In the genomic region with DNA sequence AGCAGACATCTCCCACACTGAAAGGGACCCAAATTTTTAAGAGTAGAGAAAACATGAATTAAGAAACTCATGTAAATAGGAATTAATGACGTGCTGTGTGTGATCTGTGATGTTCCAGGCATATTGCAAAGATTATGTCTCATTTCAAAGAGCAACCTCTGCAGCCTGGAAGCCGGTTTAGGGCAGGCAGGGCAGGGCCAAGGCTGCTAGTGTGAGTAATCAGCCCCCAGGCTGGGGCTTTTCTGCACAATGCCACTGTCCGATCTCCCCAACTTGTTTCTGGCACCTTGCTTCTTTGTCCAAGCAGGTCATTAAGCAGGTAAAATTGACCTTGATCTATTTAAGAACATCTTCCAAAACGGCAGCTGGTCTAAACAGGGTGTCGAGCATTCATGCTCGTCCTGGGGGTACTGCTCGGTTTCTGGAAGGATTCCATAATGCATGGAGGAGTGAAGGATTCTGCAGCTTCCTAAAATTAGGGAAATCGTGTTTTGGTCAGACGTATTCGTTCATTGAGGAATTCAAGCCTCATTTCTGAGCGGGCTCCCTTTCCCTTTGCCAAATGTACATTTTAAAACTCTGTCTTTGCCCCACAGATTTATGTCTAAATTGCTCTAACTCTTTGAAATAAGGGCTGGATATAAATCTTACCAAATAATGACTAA, we compare ENCODE assay signal across 23 cellular contexts.
DNase-seq lines count a peak whose midpoint lies in the region; ATAC-seq and TF ChIP-seq lines count a peak whose summit lies in the region.
"Had no signal": no experiment of that assay in that cellular context is flagged by ENCODE, and none has a peak within 500 bp of the region (broad histone marks: within the 10 kb centered on the region; RNA-seq: fewer than 3 reads in every experiment).

No MANE protein-coding gene starts in this region.

- H2BK120ac ChIP-seq in mesendoderm (ENCODE audit: low read depth, low read length) = no peak overlapping the region

- H2BK5ac ChIP-seq in mesendoderm (ENCODE audit: low read length) = no peak overlapping the region

- no peak for TF ChIP-seq POLR2A in breast epithelium (IDR thresholded peaks at IDR 0.05)

- no peak overlapping the region for H3K56ac ChIP-seq in mesendoderm (ENCODE audit: low read length)

- no peak overlapping the region for H4K8ac ChIP-seq in mesendoderm (ENCODE audit: low read depth, low read length)

- intact Hi-C loops in MCF 10A (cut with micrococcal nuclease) (no loop called here), breast epithelium (cut with DNase I; ENCODE audit: low total_unique reads) (no loop called here), cardiac septum (cut with DNase I) (no loop called here)

- no peaks in the 10 kb centered on the region for H3K36me3 Mint-ChIP-seq in MCF 10A (ENCODE audit: insufficient read depth, unreplicated experiment)

- H3K27ac Mint-ChIP-seq in MCF 10A (ENCODE audit: low read depth, unreplicated experiment) = no peak overlapping the region
- H3K27ac Mint-ChIP-seq: CD4-positive, alpha-beta T cell; GM23338 had no signal

- no peak overlapping the region for H3K18ac ChIP-seq in mesendoderm (ENCODE audit: low read length)

- no peaks in the 10 kb centered on the region for H3K4me1 ChIP-seq in breast epithelium
- peaks cover 11% of the 10 kb centered on the region for H3K4me1 ChIP-seq in mesendoderm (ENCODE audit: control insufficient read depth, low read depth, low read length)

- CTCF ChIA-PET in MCF 10A (lab: Yijun Ruan, JAX) = no interaction called here

- DNase-seq in MCF 10A (ENCODE audit: unreplicated experiment) (peak; percentile 58), breast epithelium (ENCODE audit: low spot score in 2 of 2) (no peak), epithelial cell of esophagus (ENCODE audit: low read depth) (peak; percentile 45), mesendoderm (no peak), cardiac septum (ENCODE audit: low spot score) (no peak), cerebellar nuclear complex (lab: John Stamatoyannopoulos, UW) (no peak), MV-4-11 (lab: John Stamatoyannopoulos, UW) (no peak)
- DNase-seq: ACHN; CD4-positive, alpha-beta T cell; H9; KBM-7; MG63; NCI-H1048; NCI-H1417; NCI-H1694; NCI-H2029 treated with DMSO at 0.1 percent for 48 hours; NCI-H526 treated with DMSO at 0.1 percent for 48 hours; SIG-M5 had no signal

- H3K79me1 ChIP-seq in mesendoderm (ENCODE audit: low read length) = no peaks in the 10 kb centered on the region

- TF ChIP-seq CTCF in MCF 10A (IDR thresholded peaks at IDR 0.05; ENCODE audit: unreplicated experiment) (no peak), breast epithelium (IDR thresholded peaks at IDR 0.05) (no peak), epithelial cell of esophagus (IDR thresholded peaks at IDR 0.05; ENCODE audit: insufficient read depth, low read depth, low read length, missing control alignments) (no peak)

- no peak overlapping the region for H3K4ac ChIP-seq in mesendoderm (ENCODE audit: low read depth, low read length)

- H3K4me3 Mint-ChIP-seq in MCF 10A (ENCODE audit: unreplicated experiment) = no peak overlapping the region
- H3K4me3 Mint-ChIP-seq: CD4-positive, alpha-beta T cell; GM23338; H9 had no signal

- no peak overlapping the region for H3K4me2 ChIP-seq in mesendoderm (ENCODE audit: low read length)

- no peaks in the 10 kb centered on the region for H3K9me3 Mint-ChIP-seq in MCF 10A (ENCODE audit: unreplicated experiment)
- H3K9me3 Mint-ChIP-seq: CD4-positive, alpha-beta T cell; H9 had no signal

- no TSS peak for BruUV-seq in MCF 10A (replicated peaks; lab: Mats Ljungman, UMichigan)

- no peaks in the 10 kb centered on the region for H3K9me3 ChIP-seq in breast epithelium
- H3K9me3 ChIP-seq: MG63 had no signal

- peaks cover 13% of the 10 kb centered on the region for H3K4me1 Mint-ChIP-seq in MCF 10A (ENCODE audit: insufficient read depth, unreplicated experiment)

- no CpG with 5 or more reads among the region's 11 CpGs for WGBS in mesendoderm (ENCODE audit: extremely low coverage, insufficient coverage, low lambda C conversion rate)

- H2BK15ac ChIP-seq in mesendoderm (replicated peaks; ENCODE audit: low read depth) = peak overlapping the region; percentile 9

- H3K27me3 Mint-ChIP-seq in MCF 10A (ENCODE audit: insufficient read depth, unreplicated experiment) = peaks cover 11% of the 10 kb centered on the region

- H3K23ac ChIP-seq in mesendoderm (ENCODE audit: low read length) = no peak overlapping the region

- POLR2A ChIA-PET in MCF 10A (lab: Yijun Ruan, JAX) = no interaction called here

- H3K27ac ChIP-seq in breast epithelium (no peak overlapping the region), mesendoderm (ENCODE audit: low read depth, low read length) (no peak overlapping the region)
- H3K27ac ChIP-seq: 22Rv1, SK-N-MC had no signal

- no peaks in the 10 kb centered on the region for H3K36me3 ChIP-seq in breast epithelium
- no peaks in the 10 kb centered on the region for H3K36me3 ChIP-seq in mesendoderm (ENCODE audit: control insufficient read depth, insufficient read depth, low read length)
- H3K36me3 ChIP-seq: MG63 had no signal

- no peak overlapping the region for H3K4me3 ChIP-seq in breast epithelium
- no peak overlapping the region for H3K4me3 ChIP-seq in epithelial cell of esophagus (ENCODE audit: low read length)
- H3K4me3 ChIP-seq in mesendoderm (ENCODE audit: low read length) = no peak overlapping the region
- H3K4me3 ChIP-seq: GM23338, MG63, SK-N-MC had no signal

- H2AK5ac ChIP-seq in mesendoderm (ENCODE audit: low read length) = no peak overlapping the region

- H3K79me2 ChIP-seq in mesendoderm (ENCODE audit: control insufficient read depth, insufficient read depth, low read length) = no peaks in the 10 kb centered on the region

- H3K9ac ChIP-seq in mesendoderm (ENCODE audit: low read length) = no peak overlapping the region

- H4K5ac ChIP-seq in mesendoderm (ENCODE audit: low read length) = no peak overlapping the region

- no peak for ATAC-seq in GM21619 (IDR thresholded peaks at IDR 0.05; ENCODE audit: unreplicated experiment)
- ATAC-seq: Panc1 had no signal

- no peaks in the 10 kb centered on the region for H3K27me3 ChIP-seq in breast epithelium
- H3K27me3 ChIP-seq in mesendoderm (ENCODE audit: insufficient read depth, low read length, poor library complexity) = no peaks in the 10 kb centered on the region
- H3K27me3 ChIP-seq: MG63 had no signal

Comparison
In these comparisons a context has a peak if more than half of its experiments do, and no peak if none do; other contexts are left out.
1. DNase-seq: peak in MCF 10A (single experiment) and epithelial cell of esophagus (single experiment); none in breast epithelium (0 of 2), mesendoderm (single experiment), cardiac septum (single experiment), cerebellar nuclear complex (0 of 2) and MV-4-11 (single experiment).